ENCODE assay signal across 30 cellular contexts in genomic region chr17:28427372-28427771, GRCh38. TPM values are rescaled to one million over a fixed set of nuclear protein-coding genes. Genes with fewer than 3 reads are reported as not detected.
DNase-seq lines count a peak whose midpoint lies in the region; ATAC-seq and TF ChIP-seq lines count a peak whose summit lies in the region.
"Had no signal": no experiment of that assay in that cellular context is flagged by ENCODE, and none has a peak within 500 bp of the region (broad histone marks: within the 10 kb centered on the region; RNA-seq: fewer than 3 reads in every experiment).

No MANE protein-coding gene starts in this region.

- BruUV-seq in A673 (replicated peaks; lab: Mats Ljungman, UMichigan) = no TSS peak

- H3K27ac Mint-ChIP-seq in mesothelial cell of epicardium = no peak overlapping the region
- H3K27ac Mint-ChIP-seq: activated naive CD4-positive, alpha-beta T cell treated with anti-CD3 and anti-CD28 coated beads, Interleukin-2, amount 10 ng/mL, durations not matched to agents 7 days and 5 days; activated T-helper 1 cell treated with anti-CD3 and anti-CD28 coated beads, Interleukin-12 subunit alpha, Interleukin-12 subunit beta, Interleukin-2, Interleukin-4 antibody, amounts not matched to agents 30 ng/mL and 10 ng/mL and 1 ng/mL, durations not matched to agents 14 hours and 24 hours and 36 hours; IgD-negative memory B cell; natural killer cell treated with Interleukin-12 subunit alpha and Interleukin-12 subunit beta and Interleukin-15 and Interleukin-18, amount 100 ng/mL, for 72 hours; T-helper 2 cell treated with Interferon-gamma antibody and Interleukin-4, amounts not matched to agents 5 μg/mL and 100 μg/mL, for 36 hours had no signal

- ATAC-seq in HG02798 (IDR thresholded peaks at IDR 0.05; ENCODE audit: poor library complexity, unreplicated experiment) (no peak), left lobe of liver (no peak)
- ATAC-seq: esophagus mucosa; left lung; natural killer cell treated with Interleukin-12 subunit alpha and Interleukin-12 subunit beta and Interleukin-15 and Interleukin-18, amount 100 ng/mL, for 72 hours had no signal

- H3K4me1 ChIP-seq in A673 (ENCODE audit: insufficient read depth, low read length, poor library complexity, severe bottlenecking) = no peaks in the 10 kb centered on the region
- H3K4me1 ChIP-seq: left lung had no signal

- H3K4me3 ChIP-seq in A673 (ENCODE audit: low read depth, low read length, poor library complexity, severe bottlenecking) = no peak overlapping the region
- H3K4me3 ChIP-seq: coronary artery, left lung, PC-9 had no signal

- H3K36me3 ChIP-seq in A673 (ENCODE audit: insufficient read depth, low read length, poor library complexity, severe bottlenecking) = no peaks in the 10 kb centered on the region
- H3K36me3 ChIP-seq: left lung had no signal

- TF ChIP-seq CTCF in A673 (conservative IDR thresholded peaks at IDR 0.05; ENCODE audit: low read depth, low read length) = no peak
- TF ChIP-seq CTCF in mesothelial cell of epicardium (IDR thresholded peaks at IDR 0.05; ENCODE audit: unreplicated experiment) = no peak

- H3K27me3 ChIP-seq in A673 (replicated peaks; ENCODE audit: insufficient read depth, low read depth, low read length, poor library complexity) = peaks cover 9% of the 10 kb centered on the region

- H3K27ac ChIP-seq in A673 (ENCODE audit: low read depth, low read length, poor library complexity, severe bottlenecking) = no peak overlapping the region
- H3K27ac ChIP-seq: coronary artery, left lung, PC-9, VCaP had no signal

- POLR2A ChIA-PET in A673 (lab: Charles Lee; ENCODE audit: low non-redundant PET) = no interaction called here

- no peak overlapping the region for H3K4me3 Mint-ChIP-seq in mesothelial cell of epicardium
- H3K4me3 Mint-ChIP-seq: activated naive CD4-positive, alpha-beta T cell treated with anti-CD3 and anti-CD28 coated beads, Interleukin-2, amount 10 ng/mL, durations not matched to agents 7 days and 5 days; activated T-helper 1 cell treated with anti-CD3 and anti-CD28 coated beads, Interleukin-12 subunit alpha, Interleukin-12 subunit beta, Interleukin-2, Interleukin-4 antibody, amounts not matched to agents 30 ng/mL and 10 ng/mL and 1 ng/mL, durations not matched to agents 14 hours and 24 hours and 36 hours; IgD-negative memory B cell; natural killer cell treated with Interleukin-12 subunit alpha and Interleukin-12 subunit beta and Interleukin-15 and Interleukin-18, amount 100 ng/mL, for 72 hours; T-helper 2 cell treated with Interferon-gamma antibody and Interleukin-4, amounts not matched to agents 5 μg/mL and 100 μg/mL, for 36 hours had no signal

- H3K9me3 ChIP-seq in A673 (ENCODE audit: low read depth, low read length, poor library complexity, severe bottlenecking) = no peaks in the 10 kb centered on the region
- H3K9me3 ChIP-seq: left lung had no signal

- intact Hi-C loops in A673 (cut with micrococcal nuclease; ENCODE audit: unreplicated experiment) = no loop called here

- CTCF ChIA-PET in A673 (lab: Charles Lee) = no interaction called here

- H3K27me3 Mint-ChIP-seq in mesothelial cell of epicardium (ENCODE audit: low read depth) = peaks cover 22% of the 10 kb centered on the region

- H3K9me3 Mint-ChIP-seq in mesothelial cell of epicardium = no peaks in the 10 kb centered on the region
- H3K9me3 Mint-ChIP-seq: activated naive CD4-positive, alpha-beta T cell treated with anti-CD3 and anti-CD28 coated beads, Interleukin-2, amount 10 ng/mL, durations not matched to agents 7 days and 5 days; activated T-helper 1 cell treated with anti-CD3 and anti-CD28 coated beads, Interleukin-12 subunit alpha, Interleukin-12 subunit beta, Interleukin-2, Interleukin-4 antibody, amounts not matched to agents 30 ng/mL and 10 ng/mL and 1 ng/mL, durations not matched to agents 14 hours and 24 hours and 36 hours; IgD-negative memory B cell; natural killer cell treated with Interleukin-12 subunit alpha and Interleukin-12 subunit beta and Interleukin-15 and Interleukin-18, amount 100 ng/mL, for 72 hours; T-helper 2 cell treated with Interferon-gamma antibody and Interleukin-4, amounts not matched to agents 5 μg/mL and 100 μg/mL, for 36 hours had no signal

- peak; percentile 32 for DNase-seq in A673 (ENCODE audit: low spot score)
- DNase-seq in DMS 273 treated with DMSO at 0.1 percent for 48 hours (lab: John Stamatoyannopoulos, UW) = peak; percentile 93
- peak; percentile 97 for DNase-seq in NCI-H2171 treated with DMSO at 0.1 percent for 48 hours (lab: John Stamatoyannopoulos, UW)
- peak; percentile 73 for DNase-seq in NCI-H82 (lab: John Stamatoyannopoulos, UW)
- no peak for DNase-seq in mesothelial cell of epicardium (ENCODE audit: low spot score in 2 of 2, unreplicated experiment in 2 of 2)
- no peak for DNase-seq in activated CD4-positive, CD25-positive, alpha-beta regulatory T cell (lab: John Stamatoyannopoulos, UW)
- DNase-seq in left lobe of liver (ENCODE audit: low spot score) = no peak
- DNase-seq: activated CD4-positive, alpha-beta T cell treated with anti-CD3 and anti-CD28 coated beads, Interleukin-2, amount 50 U/mL, for 1 hour; activated naive CD4-positive, alpha-beta T cell treated with anti-CD3 and anti-CD28 coated beads, Interleukin-2, amount 10 ng/mL, durations not matched to agents 7 days and 5 days; C1 segment of cervical spinal cord; Calu3; hypothalamus; left lung; NCI-H1105; PC-9; Right ventricle myocardium superior; small intestine; stimulated activated CD4-positive, alpha-beta T cell treated with anti-CD3 and anti-CD28 coated beads, Interleukin-1b, Interleukin-23, amount 100 ng/mL, for 48 hours had no signal

- no peaks in the 10 kb centered on the region for H3K4me1 Mint-ChIP-seq in mesothelial cell of epicardium
- H3K4me1 Mint-ChIP-seq: activated naive CD4-positive, alpha-beta T cell treated with anti-CD3 and anti-CD28 coated beads, Interleukin-2, amount 10 ng/mL, durations not matched to agents 7 days and 5 days; IgD-negative memory B cell had no signal

- no peaks in the 10 kb centered on the region for H3K36me3 Mint-ChIP-seq in mesothelial cell of epicardium
- H3K36me3 Mint-ChIP-seq: activated naive CD4-positive, alpha-beta T cell treated with anti-CD3 and anti-CD28 coated beads, Interleukin-2, amount 10 ng/mL, durations not matched to agents 7 days and 5 days; natural killer cell treated with Interleukin-12 subunit alpha and Interleukin-12 subunit beta and Interleukin-15 and Interleukin-18, amount 100 ng/mL, for 72 hours had no signal

RNA-seq across cellular contexts. Expression of gene SLC46A1, which starts 21.4 kb away (rescaled TPM):
- total RNA-seq in A673 (2021) (4.4 and 6.4 TPM in 2 replicates), mesothelial cell of epicardium (13.3 to 15.2 TPM (median 13.5 TPM) in 3 replicates), left lobe of liver (46.2 TPM)

RNA-seq across cellular contexts. Expression of gene SLC13A2, which starts 46.1 kb away (rescaled TPM):
- total RNA-seq in A673 (2021) (not detected in 2 replicates), mesothelial cell of epicardium (not detected in 3 replicates), left lobe of liver (0.55 TPM)
- total RNA-seq: activated T-helper 1 cell treated with anti-CD3 and anti-CD28 coated beads, Interleukin-12 subunit alpha, Interleukin-12 subunit beta, Interleukin-2, Interleukin-4 antibody, amounts not matched to agents 30 ng/mL and 10 ng/mL and 1 ng/mL, durations not matched to agents 14 hours and 24 hours and 36 hours; bronchial epithelial cell; Calu3; esophagus mucosa; left lung; mononuclear cell; natural killer cell treated with Interleukin-12 subunit alpha and Interleukin-12 subunit beta and Interleukin-15 and Interleukin-18, amount 100 ng/mL, for 72 hours; osteocyte; PC-9; renal cortical epithelial cell; Right ventricle myocardium superior had no signal

RNA-seq across cellular contexts. Expression of gene SARM1, which starts 55.9 kb away (rescaled TPM):
- total RNA-seq in A673 (2021) (37.7 and 47.1 TPM in 2 replicates), mesothelial cell of epicardium (17.3 to 19.0 TPM (median 17.3 TPM) in 3 replicates), left lobe of liver (5.8 TPM)

RNA-seq across cellular contexts. Expression of gene VTN, which starts 57.3 kb away (rescaled TPM):
- 0.26 TPM in 1 of 2 replicates, not detected in the other for total RNA-seq in A673 (2021)
- total RNA-seq in mesothelial cell of epicardium = 0.47 to 0.51 TPM (median 0.50 TPM) in 3 replicates
- total RNA-seq in left lobe of liver = 3,241 TPM
- total RNA-seq: Calu3, mononuclear cell, PC-9, renal cortical epithelial cell had no signal

Comparison
In these comparisons a context has a peak if more than half of its experiments do, and no peak if none do; other contexts are left out.
1. DNase-seq: peak in A673 (single experiment), DMS 273 treated with DMSO at 0.1 percent for 48 hours (single experiment), NCI-H2171 treated with DMSO at 0.1 percent for 48 hours (single experiment) and NCI-H82 (single experiment); none in mesothelial cell of epicardium (0 of 2), activated CD4-positive, CD25-positive, alpha-beta regulatory T cell (0 of 4) and left lobe of liver (single experiment).